ENCODE assay signal across 8 cellular contexts in genomic region chr20:45290677-45291355, GRCh38. TPM values are rescaled to one million over a fixed set of nuclear protein-coding genes. Genes with fewer than 3 reads are reported as not detected.
DNase-seq lines count a peak whose midpoint lies in the region; ATAC-seq, FAIRE-seq and TF ChIP-seq lines count a peak whose summit lies in the region.

No MANE protein-coding gene starts in this region.

- no peaks in the 10 kb centered on the region for H4K20me1 ChIP-seq in endothelial cell of umbilical vein (replicated peaks; ENCODE audit: control insufficient read depth, extremely low read depth, insufficient read depth, low read length)

- H3K9me1 ChIP-seq in endothelial cell of umbilical vein (replicated peaks; ENCODE audit: control insufficient read depth, extremely low read depth, insufficient read depth, low read length), result no peaks in the 10 kb centered on the region

- no peak overlapping the region for H3K4me3 ChIP-seq in CD8-positive, alpha-beta T cell (ENCODE audit: low read depth, low read length)
- no peak overlapping the region for H3K4me3 ChIP-seq in endothelial cell of umbilical vein (replicated peaks in 1 of 3; ENCODE audit: insufficient read depth in 1 of 3, low read depth in 1 of 3, low read length in 3 of 3)
- H3K4me3 ChIP-seq in mucosa of descending colon, result no peak overlapping the region

- dilution Hi-C loops in endothelial cell of umbilical vein (cut with MboI; ENCODE audit: extremely low pct_ligation_motif_present, low sequenced_read_pairs), result no loop called here

- no peaks in the 10 kb centered on the region for H3K9me3 ChIP-seq in CD8-positive, alpha-beta T cell (ENCODE audit: low read length)
- no peaks in the 10 kb centered on the region for H3K9me3 ChIP-seq in endothelial cell of umbilical vein (replicated peaks; ENCODE audit: control insufficient read depth, insufficient read depth, low read length)
- H3K9me3 ChIP-seq in mucosa of descending colon, result no peaks in the 10 kb centered on the region

- no peak overlapping the region for H3K27ac Mint-ChIP-seq in CD8-positive, alpha-beta T cell
- no peak overlapping the region for H3K27ac Mint-ChIP-seq in activated CD8-positive, alpha-beta memory T cell treated with anti-CD3 and anti-CD28 coated beads, Interleukin-2, amount 10 ng/mL, durations not matched to agents 7 days and 5 days

- POLR2A ChIA-PET in CD8-positive, alpha-beta T cell (lab: Charles Lee), result no interaction called here
- POLR2A ChIA-PET in endothelial cell of umbilical vein (lab: Charles Lee), result no interaction called here

- H3K4me3 Mint-ChIP-seq in CD8-positive, alpha-beta T cell, result no peak overlapping the region
- no peak overlapping the region for H3K4me3 Mint-ChIP-seq in activated CD8-positive, alpha-beta memory T cell treated with anti-CD3 and anti-CD28 coated beads, Interleukin-2, amount 10 ng/mL, durations not matched to agents 7 days and 5 days

- ATAC-seq in CD8-positive, alpha-beta T cell, result peak; percentile 54
- ATAC-seq in activated CD8-positive, alpha-beta memory T cell treated with anti-CD3 and anti-CD28 coated beads, Interleukin-2, amount 10 ng/mL, durations not matched to agents 7 days and 5 days, result peak; percentile 41
- peak; percentile 78 for ATAC-seq in mucosa of descending colon
- ATAC-seq in HG02623 (IDR thresholded peaks at IDR 0.05; ENCODE audit: unreplicated experiment), result no peak

- TF ChIP-seq POLR2A in endothelial cell of umbilical vein (IDR thresholded peaks at IDR 0.05; ENCODE audit: low read depth, low read length), result no peak

- CTCF ChIA-PET in CD8-positive, alpha-beta T cell (lab: Charles Lee), result interaction anchor here (0.6 to 6.4 kb wide), 27 partner anchors 8 to 605 kb away, joined by 3 to 64 read pairs (median 4); partner anchors contain the start of gene SYS1
- CTCF ChIA-PET in activated CD8-positive, alpha-beta memory T cell treated with anti-CD3 and anti-CD28 coated beads, Interleukin-2, amount 10 ng/mL, durations not matched to agents 7 days and 5 days (lab: Charles Lee), result interaction anchor here (0.7 to 6.1 kb wide), 26 partner anchors 8 to 480 kb away, joined by 3 to 84 read pairs (median 6); partner anchors contain the start of genes KCNS1 and WFDC5
- CTCF ChIA-PET in endothelial cell of umbilical vein (lab: Charles Lee), result interaction anchor here (0.6 to 6.9 kb wide), 47 partner anchors 9 to 599 kb away, joined by 3 to 169 read pairs (median 5); partner anchors contain the start of genes KCNS1, SLPI and TOMM34

- peak; percentile 72 for TF ChIP-seq CTCF in CD8-positive, alpha-beta T cell (IDR thresholded peaks at IDR 0.05)
- peak; percentile 82 to 94 for TF ChIP-seq CTCF in endothelial cell of umbilical vein (IDR thresholded peaks at IDR 0.05; ENCODE audit: extremely low read depth in 1 of 2, insufficient read depth in 1 of 2, low read depth in 1 of 2, low read length in 2 of 2)
- peak; percentile 63 for TF ChIP-seq CTCF in mucosa of descending colon (IDR thresholded peaks at IDR 0.05)

- no peak overlapping the region for H3K9ac ChIP-seq in endothelial cell of umbilical vein (replicated peaks; ENCODE audit: extremely low read depth, insufficient read depth, low read length)

- no peak overlapping the region for H3K4me2 ChIP-seq in endothelial cell of umbilical vein (ENCODE audit: insufficient read depth, low read length)

- intact Hi-C loops in CD8-positive, alpha-beta T cell (cut with DNase I, micrococcal nuclease), result loop anchor here (1.0 to 5.0 kb wide), 4 partner anchors 192 to 604 kb away; no protein-coding TSS in a partner anchor
- intact Hi-C loops in endothelial cell of umbilical vein (cut with micrococcal nuclease), result loop anchor here (1.0 to 10.0 kb wide), 8 partner anchors 54 to 406 kb away; partner anchors contain the start of genes PABPC1L and YWHAB
- intact Hi-C loops in mucosa of descending colon (cut with DNase I, micrococcal nuclease), result no loop called here

- peaks cover 8% of the 10 kb centered on the region for H3K27me3 ChIP-seq in CD8-positive, alpha-beta T cell (ENCODE audit: insufficient read depth, low read length)
- peaks cover 0 to 8% of the 10 kb centered on the region in 2 experiments for H3K27me3 ChIP-seq in endothelial cell of umbilical vein (ENCODE audit: control insufficient read depth in 2 of 2, insufficient read depth in 2 of 2, low read length in 2 of 2)

- FAIRE-seq in endothelial cell of umbilical vein (lab: Jason Lieb, UNC), result peak; percentile 88

- H3K4me1 ChIP-seq in CD8-positive, alpha-beta T cell (ENCODE audit: insufficient read depth, low read length), result no peaks in the 10 kb centered on the region
- H3K4me1 ChIP-seq in endothelial cell of umbilical vein (ENCODE audit: control insufficient read depth, extremely low read depth, insufficient read depth, low read length) (peaks cover 9% of the 10 kb centered on the region), mucosa of descending colon (ENCODE audit: low read depth) (peaks cover 4% of the 10 kb centered on the region)

- H3K4me1 Mint-ChIP-seq in CD8-positive, alpha-beta T cell (ENCODE audit: low read depth), result peaks cover 13% of the 10 kb centered on the region
- H3K4me1 Mint-ChIP-seq in activated CD8-positive, alpha-beta memory T cell treated with anti-CD3 and anti-CD28 coated beads, Interleukin-2, amount 10 ng/mL, durations not matched to agents 7 days and 5 days, result peaks cover 5% of the 10 kb centered on the region

- H3K36me3 ChIP-seq in CD8-positive, alpha-beta T cell (ENCODE audit: insufficient read depth, low read length), result no peaks in the 10 kb centered on the region
- no peaks in the 10 kb centered on the region for H3K36me3 ChIP-seq in endothelial cell of umbilical vein (ENCODE audit: control insufficient read depth in 2 of 2, extremely low read depth in 1 of 2, insufficient read depth in 2 of 2, low read length in 2 of 2)
- H3K36me3 ChIP-seq in mucosa of descending colon (ENCODE audit: low read depth), result no peaks in the 10 kb centered on the region

- H3K79me2 ChIP-seq in endothelial cell of umbilical vein (ENCODE audit: control insufficient read depth, insufficient read depth, low read length), result no peaks in the 10 kb centered on the region

- peak; percentile 38 to 71 (median 58) for DNase-seq in CD8-positive, alpha-beta T cell
- DNase-seq in HS-5 (ENCODE audit: low read depth), result peak; percentile 73
- peak; percentile 66 for DNase-seq in NOMO-1 treated with dmso at 0.1 percent for 144 hours (lab: John Stamatoyannopoulos, UW; ENCODE audit: unreplicated experiment)
- DNase-seq in activated CD8-positive, alpha-beta memory T cell treated with anti-CD3 and anti-CD28 coated beads, Interleukin-2, amount 10 ng/mL, durations not matched to agents 7 days and 5 days, result peak; percentile 77
- peak; percentile 70 for DNase-seq in endothelial cell of umbilical vein (ENCODE audit: low read depth, low spot score)
- DNase-seq in mucosa of descending colon, result peak; percentile 74 to 91 (median 77)
- peak; percentile 84 for DNase-seq in stimulated activated CD8-positive, alpha-beta memory T cell treated with anti-CD3 and anti-CD28 coated beads, Interleukin-4, amount 100 ng/mL, for 48 hours

- no peaks in the 10 kb centered on the region for H3K36me3 Mint-ChIP-seq in CD8-positive, alpha-beta T cell
- peaks cover 2% of the 10 kb centered on the region for H3K36me3 Mint-ChIP-seq in activated CD8-positive, alpha-beta memory T cell treated with anti-CD3 and anti-CD28 coated beads, Interleukin-2, amount 10 ng/mL, durations not matched to agents 7 days and 5 days

- no peaks in the 10 kb centered on the region for H3K9me3 Mint-ChIP-seq in CD8-positive, alpha-beta T cell
- H3K9me3 Mint-ChIP-seq in activated CD8-positive, alpha-beta memory T cell treated with anti-CD3 and anti-CD28 coated beads, Interleukin-2, amount 10 ng/mL, durations not matched to agents 7 days and 5 days (ENCODE audit: low read depth), result peaks cover 2% of the 10 kb centered on the region

- no peak overlapping the region for H2AFZ ChIP-seq in endothelial cell of umbilical vein (ENCODE audit: low read depth, low read length)

- peaks cover 39% of the 10 kb centered on the region for H3K27me3 Mint-ChIP-seq in CD8-positive, alpha-beta T cell (ENCODE audit: low read depth)
- peaks cover 54% of the 10 kb centered on the region for H3K27me3 Mint-ChIP-seq in activated CD8-positive, alpha-beta memory T cell treated with anti-CD3 and anti-CD28 coated beads, Interleukin-2, amount 10 ng/mL, durations not matched to agents 7 days and 5 days

- no peak overlapping the region for H3K27ac ChIP-seq in CD8-positive, alpha-beta T cell (ENCODE audit: low read depth, low read length)
- no peak overlapping the region for H3K27ac ChIP-seq in endothelial cell of umbilical vein (ENCODE audit: insufficient read depth, low read depth, low read length)

- BruUV-seq in endothelial cell of umbilical vein (replicated peaks; lab: Mats Ljungman, UMichigan), result no TSS peak

RNA-seq across cellular contexts. Expression of gene RBPJL, which starts 15.8 kb away (rescaled TPM):
- not detected for total RNA-seq in CD8-positive, alpha-beta T cell
- total RNA-seq in activated CD8-positive, alpha-beta memory T cell treated with anti-CD3 and anti-CD28 coated beads, Interleukin-2, amount 10 ng/mL, durations not matched to agents 7 days and 5 days, result not detected
- not detected in 2 replicates for total RNA-seq in endothelial cell of umbilical vein
- polyA plus RNA-seq in endothelial cell of umbilical vein, result not detected in 2 replicates
- polyA plus RNA-seq in endothelial cell of umbilical vein (2011; cell fraction: cytosol; rRNA removed), result not detected in 2 replicates
- not detected in 2 replicates for polyA plus RNA-seq in endothelial cell of umbilical vein (2011; cell fraction: nucleus; rRNA removed)
- polyA plus RNA-seq in endothelial cell of umbilical vein (2012), result not detected in 2 replicates
- polyA minus RNA-seq in endothelial cell of umbilical vein, result not detected in 2 replicates
- not detected for polyA minus RNA-seq in endothelial cell of umbilical vein (2011; cell fraction: cytosol; rRNA and poly(A)+ RNA removed)
- polyA minus RNA-seq in endothelial cell of umbilical vein (2011; cell fraction: nucleus; rRNA and poly(A)+ RNA removed), result not detected in 2 replicates
- total RNA-seq in mucosa of descending colon, result not detected

RNA-seq across cellular contexts. Expression of gene MATN4, which starts 17.3 kb away (rescaled TPM):
- total RNA-seq in CD8-positive, alpha-beta T cell, result not detected
- total RNA-seq in activated CD8-positive, alpha-beta memory T cell treated with anti-CD3 and anti-CD28 coated beads, Interleukin-2, amount 10 ng/mL, durations not matched to agents 7 days and 5 days, result 1 to 10 TPM in 1 of 2 experiments, under 1 TPM in 1; 0.64 to 2.2 TPM
- 0.14 TPM in 1 of 2 replicates, not detected in the other for total RNA-seq in endothelial cell of umbilical vein
- 0.10 and 0.11 TPM in 2 replicates for polyA plus RNA-seq in endothelial cell of umbilical vein
- 0.03 TPM in 1 of 2 replicates, not detected in the other for polyA plus RNA-seq in endothelial cell of umbilical vein (2011; cell fraction: cytosol; rRNA removed)
- not detected in 2 replicates for polyA plus RNA-seq in endothelial cell of umbilical vein (2011; cell fraction: nucleus; rRNA removed)
- not detected in 2 replicates for polyA plus RNA-seq in endothelial cell of umbilical vein (2012)
- 0.11 and 0.17 TPM in 2 replicates for polyA minus RNA-seq in endothelial cell of umbilical vein
- not detected for polyA minus RNA-seq in endothelial cell of umbilical vein (2011; cell fraction: cytosol; rRNA and poly(A)+ RNA removed)
- not detected in 2 replicates for polyA minus RNA-seq in endothelial cell of umbilical vein (2011; cell fraction: nucleus; rRNA and poly(A)+ RNA removed)
- under 1 TPM in 2 of 3 donors, not detected in 1; 0.17 to 0.22 TPM for total RNA-seq in mucosa of descending colon

RNA-seq across cellular contexts. Expression of gene SLPI, which starts 36.5 kb away (rescaled TPM):
- total RNA-seq in CD8-positive, alpha-beta T cell, result not detected
- total RNA-seq in activated CD8-positive, alpha-beta memory T cell treated with anti-CD3 and anti-CD28 coated beads, Interleukin-2, amount 10 ng/mL, durations not matched to agents 7 days and 5 days, result not detected
- total RNA-seq in endothelial cell of umbilical vein, result not detected in 2 replicates
- not detected in 2 replicates for polyA plus RNA-seq in endothelial cell of umbilical vein
- polyA plus RNA-seq in endothelial cell of umbilical vein (2011; cell fraction: cytosol; rRNA removed), result not detected in 2 replicates
- not detected in 2 replicates for polyA plus RNA-seq in endothelial cell of umbilical vein (2011; cell fraction: nucleus; rRNA removed)
- not detected in 2 replicates for polyA plus RNA-seq in endothelial cell of umbilical vein (2012)
- not detected in 2 replicates for polyA minus RNA-seq in endothelial cell of umbilical vein
- polyA minus RNA-seq in endothelial cell of umbilical vein (2011; cell fraction: cytosol; rRNA and poly(A)+ RNA removed), result 50.4 TPM
- polyA minus RNA-seq in endothelial cell of umbilical vein (2011; cell fraction: nucleus; rRNA and poly(A)+ RNA removed), result 5.4 and 9.8 TPM in 2 replicates
- total RNA-seq in mucosa of descending colon, result 100 to 1,000 TPM in 1 of 3 donors, 10 to 100 TPM in 2; 29.9 to 132 (median 43.3) TPM

RNA-seq across cellular contexts. Expression of gene SDC4, which starts 57.4 kb away (rescaled TPM):
- total RNA-seq in CD8-positive, alpha-beta T cell, result 1 to 10 TPM; 1.1 TPM
- total RNA-seq in activated CD8-positive, alpha-beta memory T cell treated with anti-CD3 and anti-CD28 coated beads, Interleukin-2, amount 10 ng/mL, durations not matched to agents 7 days and 5 days, result 10 to 100 TPM; 15.0 to 50.7 TPM
- total RNA-seq in endothelial cell of umbilical vein (28.7 and 32.0 TPM in 2 replicates), mucosa of descending colon (100 to 1,000 TPM; 114 to 145 (median 122) TPM)
- 23.1 and 26.3 TPM in 2 replicates for polyA plus RNA-seq in endothelial cell of umbilical vein
- polyA plus RNA-seq in endothelial cell of umbilical vein (2011; cell fraction: cytosol; rRNA removed), result 21.9 and 24.6 TPM in 2 replicates
- 12.5 and 13.1 TPM in 2 replicates for polyA plus RNA-seq in endothelial cell of umbilical vein (2011; cell fraction: nucleus; rRNA removed)
- polyA plus RNA-seq in endothelial cell of umbilical vein (2012), result 39.6 and 39.9 TPM in 2 replicates
- 35.6 and 41.7 TPM in 2 replicates for polyA minus RNA-seq in endothelial cell of umbilical vein
- 39.9 TPM for polyA minus RNA-seq in endothelial cell of umbilical vein (2011; cell fraction: cytosol; rRNA and poly(A)+ RNA removed)
- polyA minus RNA-seq in endothelial cell of umbilical vein (2011; cell fraction: nucleus; rRNA and poly(A)+ RNA removed), result 5.9 and 7.6 TPM in 2 replicates

Comparison
In these comparisons a context has a peak if more than half of its experiments do, and no peak if none do; other contexts are left out.
1. RNA of gene SLPI, which starts 36.5 kb away (total RNA-seq): 29.9 to 132 TPM in mucosa of descending colon; not detected in CD8-positive, alpha-beta T cell, not detected in activated CD8-positive, alpha-beta memory T cell treated with anti-CD3 and anti-CD28 coated beads, Interleukin-2, amount 10 ng/mL, durations not matched to agents 7 days and 5 days and not detected in endothelial cell of umbilical vein; every median in the first group is over 10 times any median in the second.
2. intact Hi-C loops: an anchor here in CD8-positive, alpha-beta T cell (1.0 to 5.0 kb wide) and endothelial cell of umbilical vein (1.0 to 10.0 kb wide); none called in mucosa of descending colon.
3. Peak in every context shown above with its lines, with median percentiles within 50 percentile points of each other: DNase-seq and CTCF ChIP-seq.